11 cellular contexts compared by ENCODE assay signal in the genomic region with DNA sequence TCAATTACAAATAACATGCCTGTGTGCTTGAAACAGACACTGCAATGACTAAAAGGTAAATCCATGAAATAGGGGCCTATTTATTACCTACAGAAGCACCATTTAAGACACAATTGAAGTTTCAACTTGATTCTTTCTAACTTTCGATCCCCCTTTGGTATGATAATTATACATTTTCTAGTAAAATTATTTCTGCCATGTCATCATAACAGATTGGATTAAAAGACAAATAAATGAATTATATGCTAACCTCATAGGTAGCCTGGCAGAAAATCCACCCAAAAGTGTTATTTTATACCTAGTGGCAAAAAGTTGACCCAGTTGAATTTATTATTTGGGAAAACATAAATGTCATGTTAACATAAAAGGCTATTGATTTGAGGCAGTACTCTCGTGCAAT.
"Had no signal": no experiment of that assay in that cellular context is flagged by ENCODE, and none has a peak within 500 bp of the region (broad histone marks: within the 10 kb centered on the region; RNA-seq: fewer than 3 reads in every experiment).

No MANE protein-coding gene starts in this region.

- ATAC-seq: GM23338, HCT116 had no signal

- H3K4me3 ChIP-seq: GM23248, GM23338, HAP-1 had no signal

- H3K27ac Mint-ChIP-seq: GM23338, H9, HFFc6 had no signal

- H3K4me1 ChIP-seq: HAP-1 had no signal

- H3K36me3 ChIP-seq: HAP-1 had no signal

- H3K4me1 Mint-ChIP-seq: GM23338, H9 had no signal

- FAIRE-seq: H1, H54 had no signal

- H2AFZ ChIP-seq: GM23248, GM23338 had no signal

- H3K27ac ChIP-seq: GM23248 had no signal

- H3K9me3 ChIP-seq: HAP-1 had no signal

- DNase-seq: GM23248, GOT3, H7, H9, HCEC 1CT, HFFc6 had no signal

- H3K4me3 Mint-ChIP-seq: GM23338, H9, HFFc6 had no signal

- H3K9ac ChIP-seq: GM23248 had no signal

- H3K9me3 Mint-ChIP-seq: GM23338, H9 had no signal

- H3K4me2 ChIP-seq: GM23338 had no signal
